ENCODE assay signal across 26 cellular contexts in the genomic region with DNA sequence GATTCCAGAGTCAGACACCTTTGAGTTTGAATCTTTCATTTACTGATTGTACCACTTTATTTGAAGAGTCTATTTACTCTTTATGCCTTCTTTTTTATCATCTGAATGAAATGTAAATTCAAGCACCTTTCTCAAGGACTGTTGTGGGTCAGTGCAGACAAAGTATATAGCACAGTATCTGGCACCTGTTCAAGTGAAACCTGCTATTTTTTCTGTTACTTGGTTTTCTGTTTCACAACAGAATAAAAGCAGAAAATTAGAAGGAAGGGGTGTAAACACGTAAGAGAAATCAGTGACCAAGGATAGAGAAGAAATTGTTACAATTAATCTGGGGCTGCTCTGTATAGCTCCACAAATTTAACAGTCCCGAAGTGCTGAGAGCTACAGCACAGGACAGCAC.
DNase-seq lines count a peak whose midpoint lies in the region; ATAC-seq and TF ChIP-seq lines count a peak whose summit lies in the region.
"Had no signal": no experiment of that assay in that cellular context is flagged by ENCODE, and none has a peak within 500 bp of the region (broad histone marks: within the 10 kb centered on the region; RNA-seq: fewer than 3 reads in every experiment).

No MANE protein-coding gene starts in this region.

- H3K4me1 Mint-ChIP-seq in GM23338: peaks cover 13% of the 10 kb centered on the region; the same call in 2 of the 3 replicates
- H3K4me1 Mint-ChIP-seq in natural killer cell treated with Interleukin-12 subunit alpha and Interleukin-12 subunit beta and Interleukin-15 and Interleukin-18, amount 100 ng/mL, for 72 hours (ENCODE audit: low read depth in 2 of 2): no peaks in the 10 kb centered on the region
- H3K4me1 Mint-ChIP-seq in type B pancreatic cell (ENCODE audit: unreplicated experiment): no peaks in the 10 kb centered on the region
- H3K4me1 Mint-ChIP-seq: CD4-positive, CD25-positive, alpha-beta regulatory T cell had no signal

- TF ChIP-seq CTCF in GM23338 (conservative IDR thresholded peaks at IDR 0.05; ENCODE audit: low read depth in 2 of 2) (no peak), MM.1S (IDR thresholded peaks at IDR 0.05; ENCODE audit: low read length) (no peak), type B pancreatic cell (conservative IDR thresholded peaks at IDR 0.05) (no peak)

- H3K4me3 Mint-ChIP-seq in GM23338 (no peak overlapping the region), type B pancreatic cell (no peak overlapping the region)
- H3K4me3 Mint-ChIP-seq in natural killer cell treated with Interleukin-12 subunit alpha and Interleukin-12 subunit beta and Interleukin-15 and Interleukin-18, amount 100 ng/mL, for 72 hours: no peak overlapping the region
- H3K4me3 Mint-ChIP-seq: CD4-positive, CD25-positive, alpha-beta regulatory T cell; T-helper 1 cell treated with Interleukin-12 subunit alpha and Interleukin-12 subunit beta and Interleukin-4 antibody, amounts not matched to agents 30 μg/mL and 1 μg/mL, for 36 hours had no signal

- no peaks in the 10 kb centered on the region for H3F3A ChIP-seq in GM23338 (replicated peaks; ENCODE audit: low read depth)
- H3F3A ChIP-seq in MM.1S (ENCODE audit: insufficient read depth, low read length): peaks cover 14% of the 10 kb centered on the region

- H3K4me2 ChIP-seq in GM23338 (no peak overlapping the region), MM.1S (ENCODE audit: low read depth, low read length) (peak overlapping the region; percentile 77)
- H3K4me2 ChIP-seq: BLaER1, SK-N-SH had no signal

- H3K27ac ChIP-seq in GM23338 (ENCODE audit: low read depth) (no peak overlapping the region), MM.1S (ENCODE audit: low read length) (peak overlapping the region; percentile 22; the same call in 1 of the 2 replicates), right cardiac atrium (ENCODE audit: low read length) (no peak overlapping the region)
- H3K27ac ChIP-seq: BLaER1, Peyer's patch had no signal

- H3K4me3 ChIP-seq in GM23338 (no peak overlapping the region), MM.1S (ENCODE audit: low read length) (peak overlapping the region; percentile 39), right cardiac atrium (ENCODE audit: low read length) (no peak overlapping the region)
- H3K4me3 ChIP-seq: BLaER1, K562, Peyer's patch had no signal

- H3K27me3 Mint-ChIP-seq in GM23338 (ENCODE audit: insufficient read depth, low read depth, poor library complexity) (no peaks in the 10 kb centered on the region), type B pancreatic cell (no peaks in the 10 kb centered on the region)
- no peaks in the 10 kb centered on the region for H3K27me3 Mint-ChIP-seq in natural killer cell treated with Interleukin-12 subunit alpha and Interleukin-12 subunit beta and Interleukin-15 and Interleukin-18, amount 100 ng/mL, for 72 hours

- 63% methylated on average over 2 of the region's 2 CpGs for WGBS in right cardiac atrium

- no peaks in the 10 kb centered on the region for H3K9me3 ChIP-seq in MM.1S (replicated peaks; ENCODE audit: insufficient read depth, low read length)
- no peaks in the 10 kb centered on the region for H3K9me3 ChIP-seq in right cardiac atrium (ENCODE audit: control insufficient read depth, low read length)
- H3K9me3 ChIP-seq: BLaER1, Peyer's patch, SK-N-SH had no signal

- H3K9me3 Mint-ChIP-seq in GM23338 (peaks cover 51% of the 10 kb centered on the region), type B pancreatic cell (no peaks in the 10 kb centered on the region)
- H3K9me3 Mint-ChIP-seq in natural killer cell treated with Interleukin-12 subunit alpha and Interleukin-12 subunit beta and Interleukin-15 and Interleukin-18, amount 100 ng/mL, for 72 hours: peaks cover 4% of the 10 kb centered on the region

- H3K4me1 ChIP-seq in GM23338 (ENCODE audit: insufficient read depth) (no peaks in the 10 kb centered on the region), MM.1S (ENCODE audit: low read length) (peaks cover 47% of the 10 kb centered on the region), right cardiac atrium (ENCODE audit: control insufficient read depth, insufficient read depth, low read length) (no peaks in the 10 kb centered on the region)
- H3K4me1 ChIP-seq: BLaER1, Peyer's patch had no signal

- ATAC-seq in GM23338 (peak; percentile 39; the same call in 1 of the 3 replicates), right cardiac atrium (no peak), GM18909 (IDR thresholded peaks at IDR 0.05; ENCODE audit: poor library complexity, unreplicated experiment) (no peak)
- ATAC-seq in natural killer cell treated with Interleukin-12 subunit alpha and Interleukin-12 subunit beta and Interleukin-15 and Interleukin-18, amount 100 ng/mL, for 72 hours: no peak
- ATAC-seq: HCT116, K562 had no signal

- 0 out of 2 replicates have a peak overlapping the region, but pooled peaks have one; percentile 32 for H3K27ac Mint-ChIP-seq in GM23338
- H3K27ac Mint-ChIP-seq in natural killer cell treated with Interleukin-12 subunit alpha and Interleukin-12 subunit beta and Interleukin-15 and Interleukin-18, amount 100 ng/mL, for 72 hours: no peak overlapping the region
- no peak overlapping the region for H3K27ac Mint-ChIP-seq in type B pancreatic cell
- H3K27ac Mint-ChIP-seq: CD4-positive, CD25-positive, alpha-beta regulatory T cell; T-helper 1 cell treated with Interleukin-12 subunit alpha and Interleukin-12 subunit beta and Interleukin-4 antibody, amounts not matched to agents 30 μg/mL and 1 μg/mL, for 36 hours had no signal

- H3K9ac ChIP-seq in MM.1S (ENCODE audit: low read length): no peak overlapping the region
- H3K9ac ChIP-seq: BLaER1, SK-N-SH had no signal

- H3K9me2 ChIP-seq in GM23338 (ENCODE audit: insufficient read depth): no peaks in the 10 kb centered on the region
- H3K9me2 ChIP-seq in MM.1S (replicated peaks; ENCODE audit: insufficient read depth, low read length): no peaks in the 10 kb centered on the region
- H3K9me2 ChIP-seq: SK-N-SH had no signal

- intact Hi-C loops in right cardiac atrium (cut with DNase I): no loop called here

- H3K36me3 ChIP-seq in GM23338 (ENCODE audit: insufficient read depth) (0 out of 2 replicates have a peak, but pooled peaks cover 16% of the 10 kb centered on the region), MM.1S (replicated peaks; ENCODE audit: insufficient read depth, low read length) (no peaks in the 10 kb centered on the region)
- H3K36me3 ChIP-seq: BLaER1, Peyer's patch had no signal

- H3K36me3 Mint-ChIP-seq in GM23338 (ENCODE audit: low read depth) (no peaks in the 10 kb centered on the region), type B pancreatic cell (no peaks in the 10 kb centered on the region)
- no peaks in the 10 kb centered on the region for H3K36me3 Mint-ChIP-seq in natural killer cell treated with Interleukin-12 subunit alpha and Interleukin-12 subunit beta and Interleukin-15 and Interleukin-18, amount 100 ng/mL, for 72 hours
- H3K36me3 Mint-ChIP-seq: CD4-positive, CD25-positive, alpha-beta regulatory T cell had no signal

- H3K27me3 ChIP-seq in GM23338 (ENCODE audit: insufficient read depth) (no peaks in the 10 kb centered on the region), MM.1S (replicated peaks; ENCODE audit: insufficient read depth, low read length) (no peaks in the 10 kb centered on the region), right cardiac atrium (ENCODE audit: control insufficient read depth, insufficient read depth) (no peaks in the 10 kb centered on the region)
- H3K27me3 ChIP-seq: BLaER1, Peyer's patch had no signal

- DNase-seq in DMS53 treated with DMSO at 0.1 percent for 48 hours (lab: John Stamatoyannopoulos, UW; ENCODE audit: unreplicated experiment) (peak; percentile 24), GM23338 (ENCODE audit: low spot score) (no peak), MM.1S (peak; percentile 73), RPMI8226 (peak; percentile 37), right cardiac atrium (no peak), type B pancreatic cell (ENCODE audit: extremely low spot score, unreplicated experiment) (no peak)
- no peak for DNase-seq in natural killer cell treated with Interleukin-12 subunit alpha and Interleukin-12 subunit beta and Interleukin-15 and Interleukin-18, amount 100 ng/mL, for 72 hours (ENCODE audit: low spot score)
- DNase-seq: CD4-positive, CD25-positive, alpha-beta regulatory T cell; DMS153; EL; GDM1; NCI-H1048; NCI-H1436; NCI-H187; NCI-H2081 treated with DMSO at 0.1 percent for 48 hours; NCI-H446 treated with DMSO at 0.1 percent for 48 hours; NCI-H526 treated with DMSO at 0.1 percent for 48 hours; Peyer's patch; SK-N-SH; SW 1271; T-helper 9 cell had no signal

- H2AFZ ChIP-seq in GM23338 (no peak overlapping the region), MM.1S (ENCODE audit: low read length) (no peak overlapping the region; the same call in 1 of the 2 replicates)

- H4K20me1 ChIP-seq in GM23338 (replicated peaks; ENCODE audit: insufficient read depth) (no peaks in the 10 kb centered on the region), MM.1S (ENCODE audit: insufficient read depth, low read length) (no peaks in the 10 kb centered on the region)
- H4K20me1 ChIP-seq: BLaER1 had no signal

- H3K79me2 ChIP-seq in GM23338 (replicated peaks; ENCODE audit: insufficient read depth): no peaks in the 10 kb centered on the region
- no peaks in the 10 kb centered on the region for H3K79me2 ChIP-seq in MM.1S (ENCODE audit: low read length)

TF ChIP-seq in GM23338, 12 proteins besides CTCF, POLR2A, EP300 and RAD21 (continues in another document):
- TF ChIP-seq EZH2 (IDR thresholded peaks at IDR 0.05; ENCODE audit: low read depth, unreplicated experiment) (no peak), ZNF331 (CRISPR knock-in tag; IDR thresholded peaks at IDR 0.05; ENCODE audit: low read depth) (no peak), STAT1 (IDR thresholded peaks at IDR 0.05; ENCODE audit: unreplicated experiment) (no peak), POLR2AphosphoS5 (IDR thresholded peaks at IDR 0.05; ENCODE audit: low read depth) (no peak), ETS1 (IDR thresholded peaks at IDR 0.05) (no peak), JUNB (IDR thresholded peaks at IDR 0.05; ENCODE audit: unreplicated experiment) (no peak), NANOG (IDR thresholded peaks at IDR 0.05; ENCODE audit: borderline replicate concordance) (no peak)

Comparison
In these comparisons a context has a peak if more than half of its experiments do, and no peak if none do; other contexts are left out.
1. DNase-seq: peak in DMS53 treated with DMSO at 0.1 percent for 48 hours (single experiment), MM.1S (single experiment) and RPMI8226 (single experiment); none in GM23338 (single experiment), right cardiac atrium (0 of 3), natural killer cell treated with Interleukin-12 subunit alpha and Interleukin-12 subunit beta and Interleukin-15 and Interleukin-18, amount 100 ng/mL, for 72 hours (single experiment) and type B pancreatic cell (single experiment).